In the genomic region with DNA sequence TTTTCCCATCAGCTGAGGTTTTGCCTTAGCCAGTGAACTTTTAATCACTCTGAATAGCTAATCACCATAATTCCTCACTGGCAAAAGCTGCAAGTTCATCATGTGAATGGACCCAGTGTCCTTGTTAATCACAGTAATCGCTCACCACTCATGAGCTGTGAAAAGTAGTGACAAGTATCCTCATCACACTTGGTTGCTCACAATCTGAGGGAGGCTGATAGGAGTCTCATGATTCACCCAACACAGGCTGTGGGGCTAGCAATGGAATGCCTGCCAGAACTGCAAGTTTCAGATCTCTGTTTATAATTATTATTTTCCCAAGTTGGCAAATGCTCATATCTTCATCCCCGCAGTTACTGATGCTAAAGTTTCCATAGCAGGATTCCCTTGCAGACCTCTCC, we compare ENCODE assay signal across 15 cellular contexts.
"Had no signal": no experiment of that assay in that cellular context is flagged by ENCODE, and none has a peak within 500 bp of the region (broad histone marks: within the 10 kb centered on the region; RNA-seq: fewer than 3 reads in every experiment).

No MANE protein-coding gene starts in this region.

- ATAC-seq: stimulated activated naive CD8-positive, alpha-beta T cell treated with anti-CD3 and anti-CD28 coated beads, Interleukin-15, amount 100 ng/mL, for 72 hours; T-helper 17 cell had no signal

- DNase-seq: activated B cell treated with CpG ODN at 0.5 μM for 24 hours; activated CD4-positive, alpha-beta T cell treated with anti-CD3 and anti-CD28 coated beads, Interleukin-2, amount 10 ng/mL, durations not matched to agents 24 days and 14 days; activated naive CD4-positive, alpha-beta T cell treated with anti-CD3 and anti-CD28 coated beads, Interleukin-2, amount 10 ng/mL, durations not matched to agents 7 days and 5 days; activated T-cell treated with anti-CD3 and anti-CD28 coated beads for 4 hours; brain microvascular endothelial cell; dorsolateral prefrontal cortex; kidney; occipital lobe; stimulated activated CD4-positive, alpha-beta T cell treated with anti-CD3 and anti-CD28 coated beads, Interleukin-15, amount 100 ng/mL, for 24 hours; stimulated activated CD4-positive, alpha-beta T cell treated with anti-CD3 and anti-CD28 coated beads, Interleukin-4, amount 100 ng/mL, for 24 hours; stimulated activated naive CD8-positive, alpha-beta T cell treated with anti-CD3 and anti-CD28 coated beads, Interleukin-15, amount 100 ng/mL, for 72 hours; T-helper 17 cell; testis had no signal

- H3K4me3 ChIP-seq: dorsolateral prefrontal cortex, hepatocyte, prostate gland, testis had no signal
